Comparison of ENCODE assay signal across 28 cellular contexts in genomic region chr1:60915441-60915840, GRCh38.
"Had no signal": no experiment of that assay in that cellular context is flagged by ENCODE, and none has a peak within 500 bp of the region (broad histone marks: within the 10 kb centered on the region; RNA-seq: fewer than 3 reads in every experiment).

No MANE protein-coding gene starts in this region.

- H3K4me3 Mint-ChIP-seq: activated CD4-positive, alpha-beta memory T cell treated with anti-CD3 and anti-CD28 coated beads, Interleukin-2, amount 10 ng/mL, durations not matched to agents 7 days and 5 days; activated CD4-positive, alpha-beta T cell treated with anti-CD3 and anti-CD28 coated beads, Interleukin-2, amount 10 ng/mL, durations not matched to agents 7 days and 5 days; activated naive CD4-positive, alpha-beta T cell treated with anti-CD3 and anti-CD28 coated beads, Interleukin-2, amount 10 ng/mL, durations not matched to agents 7 days and 5 days; activated naive CD8-positive, alpha-beta T cell treated with anti-CD3 and anti-CD28 coated beads, Interleukin-2, amount 10 ng/mL, durations not matched to agents 7 days and 5 days; activated T-cell treated with anti-CD3 and anti-CD28 coated beads, Interleukin-2, amount 50 U/mL, for 24 hours; activated T-cell treated with anti-CD3 and anti-CD28 coated beads, Interleukin-2, amount 50 U/mL, for 72 hours; brain; effector memory CD8-positive, alpha-beta T cell had no signal

- H3K27ac ChIP-seq: ascending aorta, breast epithelium, cardiac muscle cell, coronary artery, esophagus muscularis mucosa, gastroesophageal sphincter had no signal

- H3K4me1 Mint-ChIP-seq: activated CD4-positive, alpha-beta memory T cell treated with anti-CD3 and anti-CD28 coated beads, Interleukin-2, amount 10 ng/mL, durations not matched to agents 7 days and 5 days; activated CD4-positive, alpha-beta T cell treated with anti-CD3 and anti-CD28 coated beads, Interleukin-2, amount 10 ng/mL, durations not matched to agents 7 days and 5 days; activated naive CD4-positive, alpha-beta T cell treated with anti-CD3 and anti-CD28 coated beads, Interleukin-2, amount 10 ng/mL, durations not matched to agents 7 days and 5 days; activated naive CD8-positive, alpha-beta T cell treated with anti-CD3 and anti-CD28 coated beads, Interleukin-2, amount 10 ng/mL, durations not matched to agents 7 days and 5 days had no signal

- ATAC-seq: activated naive CD4-positive, alpha-beta T cell treated with anti-CD3 and anti-CD28 coated beads, Interleukin-2, amount 50 U/mL, for 72 hours; activated T-cell treated with anti-CD3 and anti-CD28 coated beads, Interleukin-2, amount 50 U/mL, for 72 hours; effector memory CD8-positive, alpha-beta T cell; gastroesophageal sphincter had no signal

- H3K27me3 Mint-ChIP-seq: activated naive CD4-positive, alpha-beta T cell treated with anti-CD3 and anti-CD28 coated beads, Interleukin-2, amount 10 ng/mL, durations not matched to agents 7 days and 5 days; brain had no signal

- H3K36me3 ChIP-seq: ascending aorta, breast epithelium, cardiac muscle cell, esophagus muscularis mucosa, gastroesophageal sphincter had no signal

- DNase-seq: activated CD4-positive, alpha-beta memory T cell treated with anti-CD3 and anti-CD28 coated beads, Interleukin-2, amount 10 ng/mL, durations not matched to agents 7 days and 5 days; activated CD4-positive, alpha-beta T cell treated with anti-CD3 and anti-CD28 coated beads for 1 hour; activated CD4-positive, alpha-beta T cell treated with anti-CD3 and anti-CD28 coated beads for 4 hours; activated CD4-positive, alpha-beta T cell treated with anti-CD3 and anti-CD28 coated beads, Interleukin-2, amount 10 ng/mL, durations not matched to agents 7 days and 5 days; activated CD4-positive, alpha-beta T cell treated with anti-CD3 and anti-CD28 coated beads, Interleukin-2, amount 50 U/mL, for 4 hours; activated CD8-positive, alpha-beta memory T cell treated with anti-CD3 and anti-CD28 coated beads, Interleukin-2, amount 50 U/mL, for 48 hours; activated gamma-delta T cell; activated naive CD4-positive, alpha-beta T cell; activated naive CD4-positive, alpha-beta T cell treated with anti-CD3 and anti-CD28 coated beads, Interleukin-2, amount 10 ng/mL, durations not matched to agents 7 days and 5 days; activated naive CD8-positive, alpha-beta T cell treated with anti-CD3 and anti-CD28 coated beads, Interleukin-2, amount 10 ng/mL, durations not matched to agents 7 days and 5 days; activated T-cell treated with anti-CD3 and anti-CD28 coated beads for 4 hours; activated T-cell treated with anti-CD3 and anti-CD28 coated beads, Interleukin-2, amount 50 U/mL, for 24 hours; activated T-cell treated with anti-CD3 and anti-CD28 coated beads, Interleukin-2, amount 50 U/mL, for 72 hours; central memory CD4-positive, alpha-beta T cell; cerebellar nuclear complex; dermis blood vessel endothelial cell; effector CD4-positive, alpha-beta T cell; effector memory CD8-positive, alpha-beta T cell; foreskin melanocyte; T-helper 2 cell had no signal

- H3K9me3 Mint-ChIP-seq: activated CD4-positive, alpha-beta memory T cell treated with anti-CD3 and anti-CD28 coated beads, Interleukin-2, amount 10 ng/mL, durations not matched to agents 7 days and 5 days; activated CD4-positive, alpha-beta T cell treated with anti-CD3 and anti-CD28 coated beads, Interleukin-2, amount 10 ng/mL, durations not matched to agents 7 days and 5 days; activated naive CD4-positive, alpha-beta T cell treated with anti-CD3 and anti-CD28 coated beads, Interleukin-2, amount 10 ng/mL, durations not matched to agents 7 days and 5 days; activated naive CD4-positive, alpha-beta T cell treated with anti-CD3 and anti-CD28 coated beads, Interleukin-2, amount 50 U/mL, for 72 hours; activated naive CD8-positive, alpha-beta T cell treated with anti-CD3 and anti-CD28 coated beads, Interleukin-2, amount 10 ng/mL, durations not matched to agents 7 days and 5 days; activated T-cell treated with anti-CD3 and anti-CD28 coated beads, Interleukin-2, amount 50 U/mL, for 24 hours; effector memory CD8-positive, alpha-beta T cell had no signal

- H3K4me1 ChIP-seq: ascending aorta, breast epithelium, gastroesophageal sphincter had no signal

- H3K4me3 ChIP-seq: ascending aorta, breast epithelium, cardiac muscle cell, coronary artery, esophagus muscularis mucosa, gastroesophageal sphincter had no signal

- H3K27ac Mint-ChIP-seq: activated CD4-positive, alpha-beta memory T cell treated with anti-CD3 and anti-CD28 coated beads, Interleukin-2, amount 10 ng/mL, durations not matched to agents 7 days and 5 days; activated CD4-positive, alpha-beta T cell treated with anti-CD3 and anti-CD28 coated beads, Interleukin-2, amount 10 ng/mL, durations not matched to agents 7 days and 5 days; activated naive CD4-positive, alpha-beta T cell treated with anti-CD3 and anti-CD28 coated beads, Interleukin-2, amount 10 ng/mL, durations not matched to agents 7 days and 5 days; activated naive CD4-positive, alpha-beta T cell treated with anti-CD3 and anti-CD28 coated beads, Interleukin-2, amount 50 U/mL, for 72 hours; activated naive CD8-positive, alpha-beta T cell treated with anti-CD3 and anti-CD28 coated beads, Interleukin-2, amount 10 ng/mL, durations not matched to agents 7 days and 5 days; activated T-cell treated with anti-CD3 and anti-CD28 coated beads, Interleukin-2, amount 50 U/mL, for 24 hours; activated T-cell treated with anti-CD3 and anti-CD28 coated beads, Interleukin-2, amount 50 U/mL, for 72 hours; brain; effector memory CD8-positive, alpha-beta T cell had no signal

- H3K36me3 Mint-ChIP-seq: activated naive CD4-positive, alpha-beta T cell treated with anti-CD3 and anti-CD28 coated beads, Interleukin-2, amount 10 ng/mL, durations not matched to agents 7 days and 5 days; activated naive CD4-positive, alpha-beta T cell treated with anti-CD3 and anti-CD28 coated beads, Interleukin-2, amount 50 U/mL, for 72 hours; activated naive CD8-positive, alpha-beta T cell treated with anti-CD3 and anti-CD28 coated beads, Interleukin-2, amount 10 ng/mL, durations not matched to agents 7 days and 5 days had no signal

- H3K27me3 ChIP-seq: ascending aorta, breast epithelium, cardiac muscle cell, esophagus muscularis mucosa, gastroesophageal sphincter had no signal
